Comparison of ENCODE assay signal across 15 cellular contexts in genomic region chr1:152745289-152745704, GRCh38. TPM values are rescaled to one million over a fixed set of nuclear protein-coding genes. Genes with fewer than 3 reads are reported as not detected.
DNase-seq lines count a peak whose midpoint lies in the region; FAIRE-seq and TF ChIP-seq lines count a peak whose summit lies in the region.
"Had no signal": no experiment of that assay in that cellular context is flagged by ENCODE, and none has a peak within 500 bp of the region (broad histone marks: within the 10 kb centered on the region; RNA-seq: fewer than 3 reads in every experiment).

No MANE protein-coding gene starts in this region.

- H3K4me3 ChIP-seq in bronchial epithelial cell (ENCODE audit: low read depth, low read length) (no peak overlapping the region), suprapubic skin (no peak overlapping the region)

- H3K27me3 ChIP-seq in bronchial epithelial cell (ENCODE audit: control insufficient read depth, insufficient read depth, low read length), result no peaks in the 10 kb centered on the region
- no peaks in the 10 kb centered on the region for H3K27me3 ChIP-seq in suprapubic skin

- no peak for TF ChIP-seq EP300 in suprapubic skin (IDR thresholded peaks at IDR 0.05)

- no peak for FAIRE-seq in bronchial epithelial cell (lab: Jason Lieb, UNC)
- FAIRE-seq: urothelium cell line had no signal

- DNase-seq in AG08396 (ENCODE audit: low spot score) (peak; percentile 22), HCEC 1CT (peak; percentile 91), NCI-H69 (lab: John Stamatoyannopoulos, UW) (peak; percentile 51), bronchial epithelial cell (ENCODE audit: low read depth) (peak; percentile 92), suprapubic skin (ENCODE audit: low spot score in 2 of 2) (no peak), NCI-H82 (lab: John Stamatoyannopoulos, UW) (no peak)
- no peak for DNase-seq in stimulated activated CD4-positive, alpha-beta T cell treated with anti-CD3 and anti-CD28 coated beads, Interleukin-4, amount 100 ng/mL, for 4 hours
- no peak for DNase-seq in activated T-cell treated with anti-CD3 and anti-CD28 coated beads, Interleukin-2, amount 50 U/mL, for 48 hours
- DNase-seq: activated CD4-positive, alpha-beta T cell treated with anti-CD3 and anti-CD28 coated beads, Interleukin-2, amount 50 U/mL, for 48 hours; activated naive CD4-positive, alpha-beta T cell; CD8-positive, alpha-beta memory T cell; foreskin melanocyte; NCI-H2227 treated with DMSO at 0.1 percent for 48 hours had no signal

- H3K27ac ChIP-seq in suprapubic skin, result no peak overlapping the region

- WGBS in suprapubic skin, result 74% methylated on average over 4 of the region's 4 CpGs

- TF ChIP-seq CTCF in bronchial epithelial cell (IDR thresholded peaks at IDR 0.05; ENCODE audit: insufficient read depth, low read length, severe bottlenecking) (no peak), suprapubic skin (IDR thresholded peaks at IDR 0.05) (no peak)

- no peaks in the 10 kb centered on the region for H3K36me3 ChIP-seq in bronchial epithelial cell (ENCODE audit: control insufficient read depth, insufficient read depth, low read length)
- no peaks in the 10 kb centered on the region for H3K36me3 ChIP-seq in suprapubic skin

- TF ChIP-seq POLR2A in suprapubic skin (IDR thresholded peaks at IDR 0.05), result no peak

- no peaks in the 10 kb centered on the region for H3K9me3 ChIP-seq in suprapubic skin

- no peaks in the 10 kb centered on the region for H3K4me1 ChIP-seq in suprapubic skin

RNA-seq across cellular contexts. Expression of gene KPRP, which starts 12.5 kb away (rescaled TPM):
- not detected in 2 replicates for total RNA-seq in bronchial epithelial cell
- 100 to 1,000 TPM in 3 of 4 donors, 10 to 100 TPM in 1; 20.9 to 138 (median 131) TPM for total RNA-seq in suprapubic skin
- total RNA-seq: CD8-positive, alpha-beta memory T cell; kidney epithelial cell had no signal

RNA-seq across cellular contexts. Expression of gene LCE1F, which starts 29.6 kb away (rescaled TPM):
- not detected in 2 replicates for total RNA-seq in bronchial epithelial cell
- 10 to 100 TPM in 3 of 4 donors, not detected in 1; 23.4 to 71.3 (median 42.8) TPM for total RNA-seq in suprapubic skin
- total RNA-seq: CD8-positive, alpha-beta memory T cell; kidney epithelial cell had no signal

RNA-seq across cellular contexts. Expression of gene LCE4A, which starts 37.3 kb away (rescaled TPM):
- total RNA-seq in bronchial epithelial cell, result not detected in 2 replicates
- total RNA-seq in suprapubic skin, result 1 to 10 TPM in 3 of 4 donors, not detected in 1; 3.0 to 7.7 (median 3.6) TPM
- total RNA-seq: CD8-positive, alpha-beta memory T cell; kidney epithelial cell had no signal

RNA-seq across cellular contexts. Expression of gene LCE1E, which starts 40.8 kb away (rescaled TPM):
- total RNA-seq in bronchial epithelial cell (not detected in 2 replicates), suprapubic skin (10 to 100 TPM in 3 of 4 donors, 1 to 10 TPM in 1; 5.5 to 71.0 (median 29.6) TPM)
- total RNA-seq: CD8-positive, alpha-beta memory T cell; kidney epithelial cell had no signal

RNA-seq across cellular contexts. Expression of gene LCE2A, which starts 47.2 kb away (rescaled TPM):
- not detected in 2 replicates for total RNA-seq in bronchial epithelial cell
- 100 to 1,000 TPM in 3 of 4 donors, 10 to 100 TPM in 1; 28.2 to 457 (median 159) TPM for total RNA-seq in suprapubic skin
- total RNA-seq: CD8-positive, alpha-beta memory T cell; kidney epithelial cell had no signal

Comparison
In these comparisons a context has a peak if more than half of its experiments do, and no peak if none do; other contexts are left out.
1. DNase-seq: peak in AG08396 (single experiment), HCEC 1CT (single experiment), NCI-H69 (single experiment) and bronchial epithelial cell (single experiment); none in stimulated activated CD4-positive, alpha-beta T cell treated with anti-CD3 and anti-CD28 coated beads, Interleukin-4, amount 100 ng/mL, for 4 hours (0 of 2), activated T-cell treated with anti-CD3 and anti-CD28 coated beads, Interleukin-2, amount 50 U/mL, for 48 hours (0 of 2), suprapubic skin (0 of 2) and NCI-H82 (single experiment).
2. RNA of gene KPRP, which starts 12.5 kb away (total RNA-seq): 20.9 to 138 TPM in suprapubic skin; not detected in bronchial epithelial cell; every median in the first group is over 10 times any median in the second.